Comparison of ENCODE assay signal across 15 cellular contexts in genomic region chr2:237189799-237190198, GRCh38.
A peak's percentile ranks its signal among the peaks of the same experiment; 100 is the strongest.
DNase-seq lines count a peak whose midpoint lies in the region; ATAC-seq and TF ChIP-seq lines count a peak whose summit lies in the region.
"Had no signal": no experiment of that assay in that cellular context is flagged by ENCODE, and none has a peak within 500 bp of the region (broad histone marks: within the 10 kb centered on the region; RNA-seq: fewer than 3 reads in every experiment).

No MANE protein-coding gene starts in this region.

- H3K9me3 ChIP-seq in heart left ventricle (no peaks in the 10 kb centered on the region), right cardiac atrium (ENCODE audit: control insufficient read depth, low read length) (no peaks in the 10 kb centered on the region)

- no peaks in the 10 kb centered on the region for H3K36me3 ChIP-seq in heart left ventricle
- H3K36me3 ChIP-seq: BLaER1 treated with 17β-estradiol and CSF1 and Interleukin-3, amounts not matched to agents 10 nM and 100 nM had no signal

- DNase-seq in heart left ventricle, result no peak
- no peak for DNase-seq in right cardiac atrium
- DNase-seq in chondrocyte (ENCODE audit: low spot score), result no peak
- no peak for DNase-seq in sciatic nerve (ENCODE audit: low spot score)
- DNase-seq in C1 segment of cervical spinal cord (lab: John Stamatoyannopoulos, UW), result no peak
- no peak for DNase-seq in T-helper 2 cell
- DNase-seq in glutamatergic neuron, result no peak
- DNase-seq: ACHN; Calu3; CD4-positive, alpha-beta T cell; DMS 273 treated with DMSO at 0.1 percent for 48 hours; H7 had no signal

- H3K4me3 Mint-ChIP-seq in chondrocyte (ENCODE audit: unreplicated experiment) (no peak overlapping the region), glutamatergic neuron (ENCODE audit: unreplicated experiment) (no peak overlapping the region)
- H3K4me3 Mint-ChIP-seq: CD4-positive, alpha-beta T cell; GM23338 had no signal

- peaks cover 38% of the 10 kb centered on the region for H3K4me1 Mint-ChIP-seq in chondrocyte (ENCODE audit: low read depth)
- no peaks in the 10 kb centered on the region for H3K4me1 Mint-ChIP-seq in glutamatergic neuron (ENCODE audit: low read depth, unreplicated experiment)
- H3K4me1 Mint-ChIP-seq: GM23338 had no signal

- H3K27ac ChIP-seq in heart left ventricle, result peak overlapping the region in 9 of 12 donors; percentile 48 to 84 (median 76)
- no peak overlapping the region for H3K27ac ChIP-seq in right cardiac atrium (ENCODE audit: low read length)
- H3K27ac ChIP-seq: BLaER1 treated with 17β-estradiol and CSF1 and Interleukin-3, amounts not matched to agents 10 nM and 100 nM had no signal

- TF ChIP-seq CTCF in heart left ventricle (IDR thresholded peaks at IDR 0.05) (no peak), chondrocyte (IDR thresholded peaks at IDR 0.05) (no peak), glutamatergic neuron (IDR thresholded peaks at IDR 0.05; ENCODE audit: partially characterized antibody, unreplicated experiment) (no peak)

- peaks cover 2% of the 10 kb centered on the region for H3K36me3 Mint-ChIP-seq in chondrocyte (ENCODE audit: low read depth)
- no peaks in the 10 kb centered on the region for H3K36me3 Mint-ChIP-seq in glutamatergic neuron (ENCODE audit: unreplicated experiment)

- 69 to 76% (median 72%) methylated on average over 5 of the region's 5 CpGs for WGBS in heart left ventricle, 4 donors
- 61% methylated on average over 5 of the region's 5 CpGs for WGBS in right cardiac atrium

- H3K9me3 Mint-ChIP-seq in chondrocyte (ENCODE audit: low read depth), result peaks cover 3% of the 10 kb centered on the region
- peaks cover 3% of the 10 kb centered on the region for H3K9me3 Mint-ChIP-seq in glutamatergic neuron (ENCODE audit: unreplicated experiment)

- intact Hi-C loops in heart left ventricle (cut with DNase I), result no loop called here
- intact Hi-C loops in right cardiac atrium (cut with DNase I), result no loop called here
- intact Hi-C loops in sciatic nerve (cut with DNase I), result no loop called here

- H3K4me1 ChIP-seq in heart left ventricle, result peaks cover 0 to 37% (median 7%) of the 10 kb centered on the region in 12 donors
- H3K4me1 ChIP-seq in right cardiac atrium (ENCODE audit: control insufficient read depth, insufficient read depth, low read length), result no peaks in the 10 kb centered on the region

- TF ChIP-seq POLR2A in heart left ventricle (IDR thresholded peaks at IDR 0.05), result no peak

- no peak overlapping the region for H3K4me3 ChIP-seq in heart left ventricle
- H3K4me3 ChIP-seq in right cardiac atrium (ENCODE audit: low read length), result no peak overlapping the region
- H3K4me3 ChIP-seq: BLaER1 treated with 17β-estradiol and CSF1 and Interleukin-3, amounts not matched to agents 10 nM and 100 nM; GM12878; GM23338 had no signal

- H3K27ac Mint-ChIP-seq in chondrocyte (ENCODE audit: unreplicated experiment) (peak overlapping the region; percentile 71), glutamatergic neuron (ENCODE audit: unreplicated experiment) (no peak overlapping the region)
- H3K27ac Mint-ChIP-seq: CD4-positive, alpha-beta T cell; GM23338 had no signal

- no peaks in the 10 kb centered on the region for H3K27me3 Mint-ChIP-seq in chondrocyte (ENCODE audit: low read depth)
- peaks cover 1% of the 10 kb centered on the region for H3K27me3 Mint-ChIP-seq in glutamatergic neuron (ENCODE audit: unreplicated experiment)

- H3K27me3 ChIP-seq in heart left ventricle (no peaks in the 10 kb centered on the region), right cardiac atrium (ENCODE audit: control insufficient read depth, insufficient read depth) (no peaks in the 10 kb centered on the region)
- H3K27me3 ChIP-seq: BLaER1 treated with 17β-estradiol and CSF1 and Interleukin-3, amounts not matched to agents 10 nM and 100 nM had no signal

- ATAC-seq in heart left ventricle, result peak in 2 of 4 donors; percentile 16 to 73
- no peak for ATAC-seq in right cardiac atrium
- ATAC-seq in sciatic nerve, result peak; percentile 44
- ATAC-seq: GM12878, GM23338 had no signal
